In genomic region chr1:16978589-16979474, GRCh38 we compare ENCODE assay signal across 9 cellular contexts. TPM values are rescaled to one million over a fixed set of nuclear protein-coding genes. Genes with fewer than 3 reads are reported as not detected.
DNase-seq lines count a peak whose midpoint lies in the region; ATAC-seq, FAIRE-seq and TF ChIP-seq lines count a peak whose summit lies in the region.
"Had no signal": no experiment of that assay in that cellular context is flagged by ENCODE, and none has a peak within 500 bp of the region (broad histone marks: within the 10 kb centered on the region; RNA-seq: fewer than 3 reads in every experiment).

No MANE protein-coding gene starts in this region.

- ATAC-seq in central memory CD8-positive, alpha-beta T cell (replicated peaks; ENCODE audit: extremely low read depth, poor library complexity, severe bottlenecking): no peak
- ATAC-seq in GM21447 (IDR thresholded peaks at IDR 0.05; ENCODE audit: unreplicated experiment): no peak

- H3K27me3 Mint-ChIP-seq in central memory CD8-positive, alpha-beta T cell: peaks cover 28% of the 10 kb centered on the region

- peaks cover 3% of the 10 kb centered on the region for H3K36me3 Mint-ChIP-seq in central memory CD8-positive, alpha-beta T cell (ENCODE audit: insufficient read depth)

- TF ChIP-seq CTCF in kidney (IDR thresholded peaks at IDR 0.05; ENCODE audit: borderline replicate concordance, extremely low read depth, insufficient read depth): no peak

- DNase-seq in HS-5 (ENCODE audit: low read depth) (peak; percentile 55), kidney (peak; percentile 84), NCI-H2081 treated with DMSO at 0.1 percent for 48 hours (lab: John Stamatoyannopoulos, UW) (no peak), activated T-cell treated with anti-CD3 and anti-CD28 coated beads for 4 hours (no peak)
- DNase-seq in central memory CD8-positive, alpha-beta T cell (ENCODE audit: low spot score in 2 of 2): no peak
- no peak for DNase-seq in stimulated activated naive CD4-positive, alpha-beta T cell treated with Interleukin-2 at 50 U/mL for 16 hours (lab: John Stamatoyannopoulos, UW)

- intact Hi-C loops in kidney (cut with DNase I): loop anchor here (10.0 kb wide), 1 partner anchor 66 kb away; no protein-coding TSS in a partner anchor

- H3K4me1 ChIP-seq in kidney (ENCODE audit: control insufficient read depth in 1 of 2, insufficient read depth in 1 of 2, low read depth in 1 of 2, low read length in 2 of 2) (no peaks in the 10 kb centered on the region), stomach smooth muscle (ENCODE audit: control insufficient read depth, insufficient read depth, low read length) (peaks cover 11% of the 10 kb centered on the region)

- no peaks in the 10 kb centered on the region for H3K9me3 Mint-ChIP-seq in central memory CD8-positive, alpha-beta T cell

- H3K36me3 ChIP-seq in kidney (ENCODE audit: control insufficient read depth in 1 of 2, insufficient read depth in 2 of 2, low read length in 2 of 2) (no peaks in the 10 kb centered on the region), stomach smooth muscle (ENCODE audit: control insufficient read depth in 2 of 2, insufficient read depth in 2 of 2, low read length in 2 of 2) (no peaks in the 10 kb centered on the region)

- peaks cover 10% of the 10 kb centered on the region for H3K4me1 Mint-ChIP-seq in central memory CD8-positive, alpha-beta T cell

- H3K9ac ChIP-seq in kidney (ENCODE audit: low read length in 2 of 2): no peak overlapping the region
- no peak overlapping the region for H3K9ac ChIP-seq in stomach smooth muscle (ENCODE audit: low read length in 2 of 2)

- H3K4me3 ChIP-seq in kidney (ENCODE audit: low read length in 2 of 2): no peak overlapping the region
- peak overlapping the region; percentile 4 to 61 for H3K4me3 ChIP-seq in stomach smooth muscle (ENCODE audit: low read length in 2 of 2)

- H3K9me3 ChIP-seq in kidney (ENCODE audit: control insufficient read depth in 1 of 2, low read length in 2 of 2): no peaks in the 10 kb centered on the region
- no peaks in the 10 kb centered on the region for H3K9me3 ChIP-seq in stomach smooth muscle (ENCODE audit: control insufficient read depth in 2 of 2, low read length in 2 of 2)

- peak overlapping the region; percentile 77 for H3K4me3 Mint-ChIP-seq in central memory CD8-positive, alpha-beta T cell

- H3K27ac ChIP-seq in kidney (ENCODE audit: low read depth in 2 of 2, low read length in 2 of 2) (peak overlapping the region in 1 of 2 donors; percentile 54), stomach smooth muscle (ENCODE audit: low read length) (peak overlapping the region; percentile 18)
- H3K27ac ChIP-seq: HL-60 had no signal

- peaks cover 11 to 18% of the 10 kb centered on the region in 2 donors for H3K27me3 ChIP-seq in stomach smooth muscle (ENCODE audit: control insufficient read depth in 1 of 2, insufficient read depth in 2 of 2, low read length in 2 of 2)

- no peak overlapping the region for H3K27ac Mint-ChIP-seq in central memory CD8-positive, alpha-beta T cell (ENCODE audit: low read depth)

- FAIRE-seq in kidney (lab: Jason Lieb, UNC): no peak

RNA-seq across cellular contexts. Expression of gene MFAP2, which starts 1.6 kb away (rescaled TPM):
- total RNA-seq in kidney: 7.2 TPM
- 8.2 TPM for polyA plus RNA-seq in kidney (ENCODE audit: insufficient read depth, low read depth, low replicate concordance)

RNA-seq across cellular contexts. Expression of gene ATP13A2, which starts 32.9 kb away (rescaled TPM):
- 38.6 TPM for total RNA-seq in kidney
- 23.8 TPM for polyA plus RNA-seq in kidney (ENCODE audit: insufficient read depth, low read depth, low replicate concordance)

RNA-seq across cellular contexts. Expression of gene CROCC, which starts 57.1 kb away (rescaled TPM):
- total RNA-seq in kidney: 30.5 TPM
- 10.6 TPM for polyA plus RNA-seq in kidney (ENCODE audit: insufficient read depth, low read depth, low replicate concordance)

Comparison
In these comparisons a context has a peak if more than half of its experiments do, and no peak if none do; other contexts are left out.
1. DNase-seq: peak in HS-5 (single experiment) and kidney (single experiment); none in central memory CD8-positive, alpha-beta T cell (0 of 2), NCI-H2081 treated with DMSO at 0.1 percent for 48 hours (single experiment), stimulated activated naive CD4-positive, alpha-beta T cell treated with Interleukin-2 at 50 U/mL for 16 hours (single experiment) and activated T-cell treated with anti-CD3 and anti-CD28 coated beads for 4 hours (single experiment).
2. H3K4me3 ChIP-seq: peak in stomach smooth muscle (2 of 2); none in kidney (0 of 2).